Comparison of ENCODE assay signal across 8 cellular contexts in the genomic region with DNA sequence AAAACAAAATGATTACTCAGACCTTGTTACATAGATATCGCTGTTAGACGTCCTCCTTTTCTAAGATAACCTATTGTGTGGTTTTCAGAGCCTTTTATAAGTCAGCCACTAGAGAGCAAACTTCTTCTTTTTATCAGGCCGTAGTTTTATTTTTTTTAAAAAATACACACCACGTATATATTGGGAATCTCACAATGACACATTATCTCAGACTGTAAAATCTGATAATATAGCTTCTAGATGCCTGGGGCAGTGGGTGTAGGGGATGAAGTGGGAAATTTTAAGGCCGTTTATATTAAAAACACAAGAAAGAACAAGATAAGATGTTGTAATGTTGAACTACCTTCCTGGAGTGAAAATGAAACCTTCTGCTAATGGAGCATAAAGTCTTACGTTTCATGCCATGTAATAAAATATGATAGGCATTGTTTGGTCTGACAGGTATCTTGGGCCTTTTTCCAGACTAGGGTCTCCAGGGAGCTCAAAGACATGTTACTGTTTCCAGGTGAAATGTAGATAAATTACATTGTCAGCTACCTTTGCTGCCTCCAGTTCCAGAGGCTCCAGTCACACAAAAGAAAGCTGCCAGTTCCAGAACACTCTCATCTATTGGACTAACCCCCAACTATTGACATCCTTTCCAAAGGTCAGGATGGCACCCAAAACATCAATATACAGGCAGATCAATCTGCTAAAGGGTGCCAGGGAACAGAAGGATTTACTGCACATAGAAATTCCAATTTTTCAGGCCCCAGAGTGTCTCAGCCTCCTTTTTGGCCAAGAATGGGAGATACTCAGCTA.
DNase-seq lines count a peak whose midpoint lies in the region; ATAC-seq, FAIRE-seq and TF ChIP-seq lines count a peak whose summit lies in the region.

No MANE protein-coding gene starts in this region.

- no peaks in the 10 kb centered on the region for H3K4me1 ChIP-seq in CD8-positive, alpha-beta memory T cell (ENCODE audit: insufficient read depth, low read length)
- no peaks in the 10 kb centered on the region for H3K4me1 ChIP-seq in K562 (replicated peaks in 1 of 2; ENCODE audit: control insufficient read depth in 2 of 2, insufficient read depth in 2 of 2, low read length in 2 of 2)
- peaks cover 5% of the 10 kb centered on the region for H3K4me1 ChIP-seq in lower lobe of right lung
- H3K4me1 ChIP-seq in tibial nerve: peaks cover 0 to 11% (median 4%) of the 10 kb centered on the region in 4 donors

- in situ Hi-C loops in K562 (cut with MboI): no loop called here

- intact Hi-C loops in K562 (cut with micrococcal nuclease): loop anchor here (10.0 kb wide), 1 partner anchor 633 kb away; no protein-coding TSS in a partner anchor
- intact Hi-C loops in lower lobe of right lung (cut with DNase I): no loop called here
- intact Hi-C loops in posterior cingulate gyrus (cut with DNase I): loop anchor here (10.0 kb wide), 1 partner anchor 1043 kb away; no protein-coding TSS in a partner anchor

- H4K20me1 ChIP-seq in K562 (replicated peaks; ENCODE audit: control insufficient read depth, insufficient read depth, low read length): no peaks in the 10 kb centered on the region

- H3K4me1 Mint-ChIP-seq in CD8-positive, alpha-beta memory T cell: peaks cover 6 to 12% (median 11%) of the 10 kb centered on the region in 3 donors

- H3K9me1 ChIP-seq in K562 (ENCODE audit: control insufficient read depth, insufficient read depth, low read length): no peaks in the 10 kb centered on the region

- peak in 1 of 3 experiments; percentile 60; a peak in 2 of 6 replicates for TF ChIP-seq CTCF in K562 (IDR thresholded peaks at IDR 0.05 in 2 of 3, conservative IDR thresholded peaks at IDR 0.05 in 1 of 3; ENCODE audit: insufficient read depth in 2 of 3, low read depth in 1 of 3, low read length in 3 of 3)
- TF ChIP-seq CTCF in lower lobe of right lung (IDR thresholded peaks at IDR 0.05): peak; percentile 56
- peak; percentile 15 to 41 (median 36) for TF ChIP-seq CTCF in tibial nerve (IDR thresholded peaks at IDR 0.05)

- peak overlapping the region; percentile 62 to 97 (median 94) for H3K27ac Mint-ChIP-seq in CD8-positive, alpha-beta memory T cell

- DNase-seq in CD8-positive, alpha-beta memory T cell: peak in 2 of 5 donors; percentile 16 to 27
- DNase-seq in NCI-H526 treated with DMSO at 0.1 percent for 48 hours (lab: John Stamatoyannopoulos, UW) (peak; percentile 88), K562 (ENCODE audit: extremely low read depth in 1 of 4, low spot score in 3 of 4) (no peak), lower lobe of right lung (no peak), tibial nerve (ENCODE audit: low spot score in 2 of 2) (no peak), posterior cingulate gyrus (no peak)

- peak; percentile 56 to 66 for TF ChIP-seq RAD21 in K562 (CRISPR knock-in tag; conservative IDR thresholded peaks at IDR 0.05 in 1 of 2, IDR thresholded peaks at IDR 0.05 in 1 of 2)

- H2AFZ ChIP-seq in K562 (ENCODE audit: low read depth, low read length): peak overlapping the region; percentile 46; the same call in 1 of the 2 replicates

- no peaks in the 10 kb centered on the region for H3K36me3 Mint-ChIP-seq in CD8-positive, alpha-beta memory T cell

- no peaks in the 10 kb centered on the region for H3K9me3 Mint-ChIP-seq in CD8-positive, alpha-beta memory T cell

- peak overlapping the region; percentile 90 to 95 (median 93) for H3K4me3 Mint-ChIP-seq in CD8-positive, alpha-beta memory T cell

- peak overlapping the region; percentile 19; the same call in 1 of the 2 replicates for H3K4me2 ChIP-seq in K562 (ENCODE audit: insufficient read depth, low read length)

- ATAC-seq in GM18907 (IDR thresholded peaks at IDR 0.05; ENCODE audit: unreplicated experiment): peak; percentile 71
- ATAC-seq in HG03175 (IDR thresholded peaks at IDR 0.05; ENCODE audit: unreplicated experiment): peak; percentile 70
- ATAC-seq in K562: peak; percentile 69
- ATAC-seq in lower lobe of right lung: peak; percentile 34 to 78

- H3K9ac ChIP-seq in K562 (ENCODE audit: insufficient read depth in 1 of 2, low read depth in 2 of 2, low read length in 2 of 2): no peak overlapping the region

- no peaks in the 10 kb centered on the region for H3K79me2 ChIP-seq in K562 (ENCODE audit: control insufficient read depth, insufficient read depth, low read length)

- TF ChIP-seq POLR2A in K562 (conservative IDR thresholded peaks at IDR 0.05) (no peak), tibial nerve (IDR thresholded peaks at IDR 0.05) (no peak)

- BruUV-seq in K562 (replicated peaks; lab: Mats Ljungman, UMichigan): no TSS peak

- under 1% methylated on average over 6 of the region's 6 CpGs for WGBS in K562 (ENCODE audit: insufficient coverage, low coverage, missing lambda C conversion rate)
- WGBS in tibial nerve, 2 donors: 3% methylated on average over 6 of the region's 6 CpGs

- H3K27ac ChIP-seq in CD8-positive, alpha-beta memory T cell (ENCODE audit: low read depth, low read length): no peak overlapping the region
- no peak overlapping the region for H3K27ac ChIP-seq in K562 (ENCODE audit: extremely low read depth, low read depth, low read length)
- H3K27ac ChIP-seq in lower lobe of right lung: peak overlapping the region; percentile 26
- peak overlapping the region in 3 of 4 donors; percentile 33 to 74 (median 62) for H3K27ac ChIP-seq in tibial nerve

- no peaks in the 10 kb centered on the region for H3K36me3 ChIP-seq in CD8-positive, alpha-beta memory T cell (ENCODE audit: insufficient read depth, low read length)
- no peaks in the 10 kb centered on the region for H3K36me3 ChIP-seq in K562 (ENCODE audit: control insufficient read depth, insufficient read depth, low read length)
- H3K36me3 ChIP-seq in lower lobe of right lung: no peaks in the 10 kb centered on the region
- no peaks in the 10 kb centered on the region for H3K36me3 ChIP-seq in tibial nerve

- H3K9me3 ChIP-seq in CD8-positive, alpha-beta memory T cell (ENCODE audit: low read length): no peaks in the 10 kb centered on the region
- H3K9me3 ChIP-seq in K562 (replicated peaks; ENCODE audit: control insufficient read depth, insufficient read depth, low read depth, low read length) (no peaks in the 10 kb centered on the region), lower lobe of right lung (no peaks in the 10 kb centered on the region), tibial nerve (no peaks in the 10 kb centered on the region)

- H3K4me3 ChIP-seq in CD8-positive, alpha-beta memory T cell (ENCODE audit: low read length): peak overlapping the region; percentile 51
- H3K4me3 ChIP-seq in K562: no peak overlapping the region
- peak overlapping the region; percentile 46 for H3K4me3 ChIP-seq in lower lobe of right lung
- peak overlapping the region; percentile 19 to 48 (median 34) for H3K4me3 ChIP-seq in tibial nerve

- H3K27me3 ChIP-seq in CD8-positive, alpha-beta memory T cell (ENCODE audit: insufficient read depth, low read length, poor library complexity, severe bottlenecking): no peaks in the 10 kb centered on the region
- H3K27me3 ChIP-seq in K562 (ENCODE audit: control insufficient read depth in 2 of 2, insufficient read depth in 2 of 2, low read length in 2 of 2): peaks cover 3 to 14% of the 10 kb centered on the region in 2 experiments; a peak in 2 of 5 replicates
- no peaks in the 10 kb centered on the region for H3K27me3 ChIP-seq in lower lobe of right lung (ENCODE audit: low read depth)
- H3K27me3 ChIP-seq in tibial nerve: no peaks in the 10 kb centered on the region

- TF ChIP-seq EP300 in K562 (IDR thresholded peaks at IDR 0.05; ENCODE audit: low read length): no peak
- TF ChIP-seq EP300 in tibial nerve (IDR thresholded peaks at IDR 0.05): no peak

- POLR2A ChIA-PET in CD8-positive, alpha-beta memory T cell (lab: Charles Lee): interaction anchor here (0.5 to 1.1 kb wide), 2 partner anchors 130 to 134 kb away, joined by 3 read pairs; no protein-coding TSS in a partner anchor
- POLR2A ChIA-PET in K562 (lab: Yijun Ruan, JAX): interaction anchor here (0.6 to 1.3 kb wide), 3 partner anchors 14 to 1979 kb away, joined by 3 to 6 read pairs (median 5); no protein-coding TSS in a partner anchor

- CTCF ChIA-PET in CD8-positive, alpha-beta memory T cell (lab: Charles Lee): interaction anchor here (0.6 to 2.2 kb wide), 13 partner anchors 10 to 1039 kb away, joined by 3 to 11 read pairs (median 3); partner anchors contain the start of gene AKIRIN2
- CTCF ChIA-PET in K562 (lab: Yijun Ruan, JAX; ENCODE audit: low intra/inter-chr PET ratio): interaction anchor here (0.7 to 1.6 kb wide), 2 partner anchors 98 to 1038 kb away, joined by 3 to 8 read pairs; no protein-coding TSS in a partner anchor

- FAIRE-seq in K562 (lab: Jason Lieb, UNC): peak; percentile 55

- H3K27me3 Mint-ChIP-seq in CD8-positive, alpha-beta memory T cell: peaks cover 0 to 5% of the 10 kb centered on the region in 2 donors

TF ChIP-seq in K562, 482 proteins besides CTCF, POLR2A, EP300 and RAD21:
- TF ChIP-seq ZNF766 (CRISPR knock-in tag; conservative IDR thresholded peaks at IDR 0.05) (no peak), CC2D1A (IDR thresholded peaks at IDR 0.05) (no peak), FOSL1 (tag; conservative IDR thresholded peaks at IDR 0.05) (0 out of 2 replicates have a peak, but pooled peaks have one; percentile 20), ZNF384 (IDR thresholded peaks at IDR 0.05; ENCODE audit: low read depth, low read length) (peak; percentile 61), DEAF1 (CRISPR knock-in tag; IDR thresholded peaks at IDR 0.05) (peak; percentile 36; the same call in 1 of the 2 replicates)
TF ChIP-seq in K562: peak in this region for 3.

Comparison
In these comparisons a context has a peak if more than half of its experiments do, and no peak if none do; other contexts are left out.
1. H3K27ac ChIP-seq: peak in lower lobe of right lung (single experiment) and tibial nerve (3 of 4); none in CD8-positive, alpha-beta memory T cell (single experiment) and K562 (single experiment).
2. Peak in every context shown above with its lines, with median percentiles within 50 percentile points of each other: ATAC-seq.